9 cellular contexts compared by ENCODE assay signal in genomic region chr22:30485362-30485988, GRCh38. TPM values are rescaled to one million over a fixed set of nuclear protein-coding genes. Genes with fewer than 3 reads are reported as not detected.
DNase-seq lines count a peak whose midpoint lies in the region; ATAC-seq and TF ChIP-seq lines count a peak whose summit lies in the region.
"Had no signal": no experiment of that assay in that cellular context is flagged by ENCODE, and none has a peak within 500 bp of the region (broad histone marks: within the 10 kb centered on the region; RNA-seq: fewer than 3 reads in every experiment).

No MANE protein-coding gene starts in this region.

- H3K4me1 Mint-ChIP-seq in HFFc6 (ENCODE audit: low read depth) (peaks cover 20% of the 10 kb centered on the region), glutamatergic neuron (ENCODE audit: low read depth, unreplicated experiment) (no peaks in the 10 kb centered on the region)

- H3K4me3 Mint-ChIP-seq in HFFc6 (no peak overlapping the region), glutamatergic neuron (ENCODE audit: unreplicated experiment) (no peak overlapping the region)

- peak; percentile 87 to 91 for ATAC-seq in upper lobe of left lung (ENCODE audit: low FRiP score in 2 of 2)

- H3K27me3 Mint-ChIP-seq in HFFc6 (ENCODE audit: insufficient read depth) = peaks cover 23% of the 10 kb centered on the region
- peaks cover 1% of the 10 kb centered on the region for H3K27me3 Mint-ChIP-seq in glutamatergic neuron (ENCODE audit: unreplicated experiment)

- no peak overlapping the region for H3K4me3 ChIP-seq in upper lobe of left lung

- intact Hi-C loops in posterior cingulate gyrus (cut with DNase I) = loop anchor here (1.0 kb wide), 1 partner anchor 94 kb away; no protein-coding TSS in a partner anchor

- no peaks in the 10 kb centered on the region for H3K4me1 ChIP-seq in upper lobe of left lung

- no peaks in the 10 kb centered on the region for H3K36me3 ChIP-seq in upper lobe of left lung

- H3K36me3 Mint-ChIP-seq in HFFc6 (ENCODE audit: low read depth) (no peaks in the 10 kb centered on the region), glutamatergic neuron (ENCODE audit: unreplicated experiment) (no peaks in the 10 kb centered on the region)

- TF ChIP-seq POLR2A in upper lobe of left lung (IDR thresholded peaks at IDR 0.05) = no peak

- no peaks in the 10 kb centered on the region for H3K9me3 ChIP-seq in upper lobe of left lung

- TF ChIP-seq CTCF in HFFc6 (IDR thresholded peaks at IDR 0.05) (peak; percentile 99), glutamatergic neuron (IDR thresholded peaks at IDR 0.05; ENCODE audit: partially characterized antibody, unreplicated experiment) (peak; percentile 99), upper lobe of left lung (IDR thresholded peaks at IDR 0.05) (peak; percentile 94 to 97 (median 95))

- 29 to 38% methylated on average over 14 to 18 of the region's 18 CpGs for WGBS in upper lobe of left lung, 2 donors

- H3K27me3 ChIP-seq in upper lobe of left lung = no peaks in the 10 kb centered on the region

- H3K9me3 Mint-ChIP-seq in HFFc6 (no peaks in the 10 kb centered on the region), glutamatergic neuron (ENCODE audit: unreplicated experiment) (no peaks in the 10 kb centered on the region)

- no peak overlapping the region for H3K27ac Mint-ChIP-seq in HFFc6
- H3K27ac Mint-ChIP-seq in glutamatergic neuron (ENCODE audit: unreplicated experiment) = no peak overlapping the region

- TF ChIP-seq EP300 in upper lobe of left lung (IDR thresholded peaks at IDR 0.05) = no peak

- DNase-seq in COR-L47 (lab: John Stamatoyannopoulos, UW) = peak; percentile 40
- peak; percentile 36 for DNase-seq in HFFc6
- DNase-seq in SK-N-DZ (ENCODE audit: low spot score) = peak; percentile 46
- peak; percentile 59 to 67 (median 64) for DNase-seq in activated naive CD4-positive, alpha-beta T cell (lab: John Stamatoyannopoulos, UW)
- DNase-seq in glutamatergic neuron = peak; percentile 76
- DNase-seq in posterior cingulate gyrus = peak; percentile 23 to 94 (median 71)
- DNase-seq in upper lobe of left lung = peak in 1 of 2 donors; percentile 71
- no peak for DNase-seq in DMS79 treated with DMSO at 0.1 percent for 48 hours (lab: John Stamatoyannopoulos, UW)

- no peak overlapping the region for H3K27ac ChIP-seq in upper lobe of left lung

RNA-seq across cellular contexts. Expression of gene SEC14L3, which starts 13.7 kb away (rescaled TPM):
- total RNA-seq in HFFc6 (2021; fragmentation: NEBNext Ultra II Directional; extraction: Animal tissue kit (Norgen Biotek cat#: 25700)) = not detected
- not detected in 2 replicates for polyA plus RNA-seq in SK-N-DZ (2014; cell fraction: cytosol; rRNA removed)
- polyA plus RNA-seq in SK-N-DZ (2014; cell fraction: nucleus; rRNA removed) = not detected in 2 replicates
- total RNA-seq in glutamatergic neuron (ENCODE audit: unreplicated experiment) (not detected), upper lobe of left lung (1 to 10 TPM in 3 of 6 donors, under 1 TPM in 2, not detected in 1; 0.43 to 2.3 (median 1.1) TPM)
- total RNA-seq: activated CD8-positive, alpha-beta memory T cell treated with anti-CD3 and anti-CD28 coated beads for 36 hours had no signal

RNA-seq across cellular contexts. Expression of gene SEC14L4, which starts 20.0 kb away (rescaled TPM):
- not detected for total RNA-seq in HFFc6 (2021; fragmentation: NEBNext Ultra II Directional; extraction: Animal tissue kit (Norgen Biotek cat#: 25700))
- polyA plus RNA-seq in SK-N-DZ (2014; cell fraction: cytosol; rRNA removed) = not detected in 2 replicates
- polyA plus RNA-seq in SK-N-DZ (2014; cell fraction: nucleus; rRNA removed) = not detected in 2 replicates
- total RNA-seq in glutamatergic neuron (ENCODE audit: unreplicated experiment) (not detected), upper lobe of left lung (10 to 100 TPM; 11.6 to 41.2 (median 17.7) TPM)
- total RNA-seq: activated CD8-positive, alpha-beta memory T cell treated with anti-CD3 and anti-CD28 coated beads for 36 hours had no signal

RNA-seq across cellular contexts. Expression of gene MTFP1, which starts 59.9 kb away (rescaled TPM):
- 1 to 10 TPM; 1.7 to 5.7 (median 4.1) TPM for total RNA-seq in HFFc6 (2021; fragmentation: NEBNext Ultra II Directional; extraction: Animal tissue kit (Norgen Biotek cat#: 25700))
- 58.6 and 61.0 TPM in 2 replicates for polyA plus RNA-seq in SK-N-DZ (2014; cell fraction: cytosol; rRNA removed)
- polyA plus RNA-seq in SK-N-DZ (2014; cell fraction: nucleus; rRNA removed) = 29.3 and 42.1 TPM in 2 replicates
- total RNA-seq in glutamatergic neuron (ENCODE audit: unreplicated experiment) = 5.8 TPM
- total RNA-seq in upper lobe of left lung = 10 to 100 TPM in 4 of 6 donors, 1 to 10 TPM in 2; 5.8 to 28.4 (median 12.8) TPM

Comparison
In these comparisons a context has a peak if more than half of its experiments do, and no peak if none do; other contexts are left out.
1. RNA of gene SEC14L4, which starts 20.0 kb away (total RNA-seq): 11.6 to 41.2 TPM in upper lobe of left lung; not detected in glutamatergic neuron (single experiment) and not detected in HFFc6; every median in the first group is over 10 times any median in the second.
2. Peak in every context shown above with its lines, with median percentiles within 50 percentile points of each other: CTCF ChIP-seq.